ENCODE assay signal across 8 cellular contexts in the genomic region with DNA sequence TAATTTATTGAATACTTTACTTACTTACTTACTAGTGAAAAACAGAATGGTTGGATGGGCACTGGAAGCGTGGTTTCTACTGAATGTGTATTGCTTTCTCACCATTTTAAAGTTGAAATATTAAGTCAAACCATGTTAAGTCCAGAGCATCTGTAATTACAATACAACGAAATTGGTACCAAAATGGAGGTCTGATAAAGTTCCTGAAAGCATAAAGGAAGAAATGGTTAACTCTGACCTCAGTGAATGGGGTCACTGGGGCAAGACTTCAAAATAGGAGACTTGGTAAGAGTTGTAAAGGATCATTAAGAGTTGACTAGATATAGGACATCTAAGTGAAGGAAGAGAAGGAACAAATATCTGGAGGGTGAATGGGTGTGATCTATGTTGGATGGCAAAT.
"Had no signal": no experiment of that assay in that cellular context is flagged by ENCODE, and none has a peak within 500 bp of the region (broad histone marks: within the 10 kb centered on the region; RNA-seq: fewer than 3 reads in every experiment).

No MANE protein-coding gene starts in this region.

- DNase-seq: GDM1, GF-D8 had no signal

- H3K4me3 ChIP-seq: GM12878 had no signal

- ATAC-seq: GM12878 had no signal

- FAIRE-seq: G401.6, GM12878, GM12891, GM12892, GM18507, GM19239 had no signal
